In genomic region chr12:67741234-67741633, GRCh38 we compare ENCODE assay signal across 23 cellular contexts.
"Had no signal": no experiment of that assay in that cellular context is flagged by ENCODE, and none has a peak within 500 bp of the region (broad histone marks: within the 10 kb centered on the region; RNA-seq: fewer than 3 reads in every experiment).

No MANE protein-coding gene starts in this region.

- H3K4me1 Mint-ChIP-seq: activated CD4-positive, alpha-beta T cell treated with anti-CD3 and anti-CD28 coated beads, Interleukin-2, amount 10 ng/mL, durations not matched to agents 7 days and 5 days; activated naive CD8-positive, alpha-beta T cell treated with anti-CD3 and anti-CD28 coated beads for 36 hours had no signal

- ATAC-seq: activated T-cell treated with anti-CD3 and anti-CD28 coated beads, Interleukin-2, amount 50 U/mL, for 4 hours; body of pancreas; K562 had no signal

- H3K36me3 Mint-ChIP-seq: activated naive CD8-positive, alpha-beta T cell treated with anti-CD3 and anti-CD28 coated beads for 36 hours had no signal

- H3K9me3 ChIP-seq: adrenal gland, body of pancreas had no signal

- H3K4me2 ChIP-seq: PC-9 had no signal

- DNase-seq: activated CD4-positive, alpha-beta memory T cell treated with anti-CD3 and anti-CD28 coated beads for 36 hours; activated CD4-positive, alpha-beta T cell treated with anti-CD3 and anti-CD28 coated beads, Interleukin-2, amount 10 ng/mL, durations not matched to agents 7 days and 5 days; activated CD4-positive, CD25-positive, alpha-beta regulatory T cell; activated CD8-positive, alpha-beta memory T cell treated with anti-CD3 and anti-CD28 coated beads for 24 hours; activated effector memory CD4-positive, alpha-beta T cell treated with anti-CD3 and anti-CD28 coated beads, Interleukin-2, amount 50 U/mL, for 16 hours; activated naive CD4-positive, alpha-beta T cell treated with anti-CD3 and anti-CD28 coated beads for 36 hours; activated naive CD8-positive, alpha-beta T cell treated with anti-CD3 and anti-CD28 coated beads for 36 hours; activated T-cell treated with anti-CD3 and anti-CD28 coated beads, Interleukin-2, amount 50 U/mL, for 4 hours; adrenal gland; anterior cingulate cortex; body of pancreas; Kasumi-1; NCI-H1048; NCI-H146; NCI-H187 treated with DMSO at 0.1 percent for 48 hours; NCI-H2081 treated with DMSO at 0.1 percent for 48 hours; NCI-H446; NCI-H524; PC-9; SHP77 treated with DMSO at 0.1 percent for 48 hours; T-helper 1 cell had no signal

- H3K4me3 ChIP-seq: adrenal gland, body of pancreas, K562, PC-9 had no signal

- H3K36me3 ChIP-seq: adrenal gland had no signal

- H3K27ac Mint-ChIP-seq: activated CD4-positive, alpha-beta memory T cell treated with anti-CD3 and anti-CD28 coated beads for 36 hours; activated CD4-positive, alpha-beta T cell treated with anti-CD3 and anti-CD28 coated beads, Interleukin-2, amount 10 ng/mL, durations not matched to agents 7 days and 5 days; activated naive CD4-positive, alpha-beta T cell treated with anti-CD3 and anti-CD28 coated beads for 36 hours; activated naive CD8-positive, alpha-beta T cell treated with anti-CD3 and anti-CD28 coated beads for 36 hours had no signal

- H3K27me3 ChIP-seq: adrenal gland, body of pancreas had no signal

- H3K4me3 Mint-ChIP-seq: activated CD4-positive, alpha-beta memory T cell treated with anti-CD3 and anti-CD28 coated beads for 36 hours; activated CD4-positive, alpha-beta T cell treated with anti-CD3 and anti-CD28 coated beads, Interleukin-2, amount 10 ng/mL, durations not matched to agents 7 days and 5 days; activated naive CD4-positive, alpha-beta T cell treated with anti-CD3 and anti-CD28 coated beads for 36 hours; activated naive CD8-positive, alpha-beta T cell treated with anti-CD3 and anti-CD28 coated beads for 36 hours; activated T-cell treated with anti-CD3 and anti-CD28 coated beads, Interleukin-2, amount 50 U/mL, for 4 hours had no signal

- H2AFZ ChIP-seq: PC-9 had no signal

- FAIRE-seq: K562 had no signal

- H3K27me3 Mint-ChIP-seq: activated CD4-positive, alpha-beta T cell treated with anti-CD3 and anti-CD28 coated beads, Interleukin-2, amount 10 ng/mL, durations not matched to agents 7 days and 5 days; activated naive CD8-positive, alpha-beta T cell treated with anti-CD3 and anti-CD28 coated beads for 36 hours had no signal

- H3K4me1 ChIP-seq: adrenal gland, body of pancreas had no signal

- H3K27ac ChIP-seq: adrenal gland, body of pancreas, PC-9, VCaP had no signal

- H3K9me3 Mint-ChIP-seq: activated CD4-positive, alpha-beta memory T cell treated with anti-CD3 and anti-CD28 coated beads for 36 hours had no signal
